In genomic region chr4:86380176-86380724, GRCh38 we compare ENCODE assay signal across 27 cellular contexts. TPM values are rescaled to one million over a fixed set of nuclear protein-coding genes. Genes with fewer than 3 reads are reported as not detected.
DNase-seq lines count a peak whose midpoint lies in the region; ATAC-seq, FAIRE-seq and TF ChIP-seq lines count a peak whose summit lies in the region.
"Had no signal": no experiment of that assay in that cellular context is flagged by ENCODE, and none has a peak within 500 bp of the region (broad histone marks: within the 10 kb centered on the region; RNA-seq: fewer than 3 reads in every experiment).

No MANE protein-coding gene starts in this region.

- peak in 1 of 2 experiments; percentile 49; a peak in 1 of 4 replicates for TF ChIP-seq EP300 in SK-N-SH (IDR thresholded peaks at IDR 0.05; ENCODE audit: borderline replicate concordance in 1 of 2, low read depth in 1 of 2, low read length in 1 of 2)

- POLR2A ChIA-PET in SK-N-SH (lab: Yijun Ruan, JAX): no interaction called here

- no peaks in the 10 kb centered on the region for H3K9me2 ChIP-seq in SK-N-SH

- H4K20me1 ChIP-seq in SK-N-SH (ENCODE audit: insufficient read depth): no peaks in the 10 kb centered on the region

- TF ChIP-seq CTCF in SK-N-SH (IDR thresholded peaks at IDR 0.05): no peak

- H3F3A ChIP-seq in SK-N-SH (replicated peaks; ENCODE audit: insufficient read depth): no peaks in the 10 kb centered on the region

- FAIRE-seq in islet of Langerhans (lab: Jason Lieb, UNC): peak; percentile 98
- FAIRE-seq: bronchial epithelial cell, kidney had no signal

- H3K79me2 ChIP-seq in SK-N-SH (ENCODE audit: insufficient read depth): no peaks in the 10 kb centered on the region

- no peaks in the 10 kb centered on the region for H3K27me3 ChIP-seq in SK-N-SH (ENCODE audit: insufficient read depth)
- H3K27me3 ChIP-seq: colonic mucosa, neural progenitor cell, tibial nerve had no signal

- no peak for ATAC-seq in SK-N-SH treated with all-trans-retinoic acid at 6 μM for 48 hours
- ATAC-seq in HG03108 (IDR thresholded peaks at IDR 0.05; ENCODE audit: unreplicated experiment): no peak
- no peak for ATAC-seq in HG03280 (IDR thresholded peaks at IDR 0.05; ENCODE audit: unreplicated experiment)
- ATAC-seq: effector memory CD8-positive, alpha-beta T cell; sciatic nerve; stimulated activated naive CD8-positive, alpha-beta T cell treated with anti-CD3 and anti-CD28 coated beads, Interleukin-15, amount 100 ng/mL, for 72 hours; WTC11 had no signal

- H3K4me1 ChIP-seq in SK-N-SH (ENCODE audit: control insufficient read depth in 1 of 2, insufficient read depth in 2 of 2, low read depth in 1 of 2, low read length in 1 of 2): peaks cover 0 to 6% of the 10 kb centered on the region in 2 experiments; a peak in 2 of 4 replicates
- H3K4me1 ChIP-seq: colonic mucosa, tibial nerve had no signal

- no peak overlapping the region for H3K4me2 ChIP-seq in SK-N-SH
- H3K4me2 ChIP-seq: neural progenitor cell had no signal

- TF ChIP-seq RAD21 in SK-N-SH (IDR thresholded peaks at IDR 0.05; ENCODE audit: low read length): peak; percentile 8; the same call in 1 of the 2 replicates

- H3K36me3 ChIP-seq in SK-N-SH (replicated peaks in 1 of 2; ENCODE audit: control insufficient read depth in 1 of 2, insufficient read depth in 2 of 2, low read length in 1 of 2): no peaks in the 10 kb centered on the region
- H3K36me3 ChIP-seq: colonic mucosa, neural progenitor cell, tibial nerve had no signal

- no peak overlapping the region for H3K9ac ChIP-seq in SK-N-SH
- H3K9ac ChIP-seq: neural progenitor cell had no signal

- H3K27ac ChIP-seq in SK-N-SH (ENCODE audit: low read depth in 2 of 2, low read length in 1 of 2): peak overlapping the region in 1 of 2 experiments; percentile 53; a peak in 1 of 4 replicates
- H3K27ac ChIP-seq: colonic mucosa, neural progenitor cell, tibial nerve had no signal

- no peak overlapping the region for H3K4me3 ChIP-seq in SK-N-SH (ENCODE audit: low read depth in 2 of 2, low read length in 1 of 2)
- H3K4me3 ChIP-seq: colonic mucosa, neural progenitor cell, tibial nerve had no signal

- no peaks in the 10 kb centered on the region for H3K9me3 ChIP-seq in SK-N-SH
- H3K9me3 ChIP-seq: colonic mucosa had no signal

- CTCF ChIA-PET in SK-N-SH (lab: Yijun Ruan, JAX): interaction anchor here (1.0 to 1.5 kb wide), 2 partner anchors 8 to 11 kb away, joined by 3 read pairs; no protein-coding TSS in a partner anchor

- no peak overlapping the region for H2AFZ ChIP-seq in SK-N-SH (ENCODE audit: low read depth)
- H2AFZ ChIP-seq: neural progenitor cell had no signal

- DNase-seq in SK-N-SH: no peak
- peak; percentile 14 for DNase-seq in NCI-H510A (lab: John Stamatoyannopoulos, UW)
- DNase-seq in activated CD4-positive, CD25-positive, alpha-beta regulatory T cell treated with anti-CD3 and anti-CD28 coated beads, Interleukin-2, amount 50 U/mL, for 72 hours: no peak
- no peak for DNase-seq in stimulated activated CD4-positive, alpha-beta T cell treated with anti-CD3 and anti-CD28 coated beads, Interleukin-4, amount 100 ng/mL, for 4 hours
- DNase-seq: 8988T; activated naive CD4-positive, alpha-beta T cell treated with anti-CD3 and anti-CD28 coated beads, Interleukin-2, amount 10 ng/mL, durations not matched to agents 7 days and 5 days; amniotic stem cell; CD4-positive, CD25-positive, alpha-beta regulatory T cell; colonic mucosa; effector memory CD8-positive, alpha-beta T cell; HFFc6; kidney; NCI-H1436; NCI-H82; OCI-M1; posterior cingulate gyrus; stimulated activated CD4-positive, alpha-beta T cell treated with anti-CD3 and anti-CD28 coated beads, Interleukin-15, amount 100 ng/mL, for 24 hours; stimulated activated naive CD8-positive, alpha-beta T cell treated with anti-CD3 and anti-CD28 coated beads, Interleukin-15, amount 100 ng/mL, for 72 hours had no signal

TF ChIP-seq in SK-N-SH, 30 proteins besides CTCF, POLR2A, EP300 and RAD21:
- peak; percentile 44; the same call in 1 of the 2 replicates for TF ChIP-seq RCOR1 (IDR thresholded peaks at IDR 0.05; ENCODE audit: low read length)
- TF ChIP-seq CHD2 (IDR thresholded peaks at IDR 0.05; ENCODE audit: low read length, partially characterized antibody): peak; percentile 31
- TF ChIP-seq GATA2 (CRISPR knock-in tag; IDR thresholded peaks at IDR 0.05): peak; percentile 82
- no peak for TF ChIP-seq RXRA (IDR thresholded peaks at IDR 0.05; ENCODE audit: borderline replicate concordance, low read depth)

TF ChIP-seq in SK-N-SH treated with all-trans-retinoic acid at 6 μM for 48 hours, 23 proteins besides CTCF, POLR2A, EP300 and RAD21:
- TF ChIP-seq SNAI2 (CRISPR knock-in tag; IDR thresholded peaks at IDR 0.05): no peak
- no peak for TF ChIP-seq ZC3H10 (CRISPR knock-in tag; IDR thresholded peaks at IDR 0.05)
- TF ChIP-seq ZNF8 (CRISPR knock-in tag; IDR thresholded peaks at IDR 0.05): no peak
- no peak for TF ChIP-seq CREB5 (CRISPR knock-in tag; IDR thresholded peaks at IDR 0.05; ENCODE audit: low read depth)
- TF ChIP-seq OSR1 (CRISPR knock-in tag; IDR thresholded peaks at IDR 0.05): no peak
- no peak for TF ChIP-seq ZFP3 (CRISPR knock-in tag; IDR thresholded peaks at IDR 0.05)
- TF ChIP-seq ZNF565 (CRISPR knock-in tag; conservative IDR thresholded peaks at IDR 0.05; ENCODE audit: low read depth): no peak
- TF ChIP-seq BACH2 (CRISPR knock-in tag; IDR thresholded peaks at IDR 0.05; ENCODE audit: borderline replicate concordance): no peak
- TF ChIP-seq GLIS3 (CRISPR knock-in tag; IDR thresholded peaks at IDR 0.05): no peak
- TF ChIP-seq RARB (CRISPR knock-in tag; IDR thresholded peaks at IDR 0.05): no peak
- no peak for TF ChIP-seq ISL1 (CRISPR knock-in tag; IDR thresholded peaks at IDR 0.05)

RNA-seq across cellular contexts. Expression of gene MAPK10, which starts 20.4 kb away (rescaled TPM):
- polyA plus RNA-seq in SK-N-SH (2012; rRNA removed): 8.1 and 13.0 TPM in 2 replicates
- polyA plus RNA-seq in SK-N-SH (2012; cell fraction: cytosol; rRNA removed): 5.7 and 5.9 TPM in 2 replicates
- 22.4 and 45.1 TPM in 2 replicates for polyA plus RNA-seq in SK-N-SH (2012; cell fraction: nucleus; rRNA removed)
- polyA plus RNA-seq: CD4-positive, CD25-positive, alpha-beta regulatory T cell had no signal
